In genomic region chr11:27404427-27404826, GRCh38 we compare ENCODE assay signal across 23 cellular contexts. TPM values are rescaled to one million over a fixed set of nuclear protein-coding genes. Genes with fewer than 3 reads are reported as not detected.
DNase-seq lines count a peak whose midpoint lies in the region; ATAC-seq and TF ChIP-seq lines count a peak whose summit lies in the region.
"Had no signal": no experiment of that assay in that cellular context is flagged by ENCODE, and none has a peak within 500 bp of the region (broad histone marks: within the 10 kb centered on the region; RNA-seq: fewer than 3 reads in every experiment).

No MANE protein-coding gene starts in this region.

- H3K27me3 ChIP-seq in right cardiac atrium (ENCODE audit: control insufficient read depth, insufficient read depth) (no peaks in the 10 kb centered on the region), hepatocyte (no peaks in the 10 kb centered on the region), uterus (no peaks in the 10 kb centered on the region)
- H3K27me3 ChIP-seq: BLaER1 treated with 17β-estradiol and CSF1 and Interleukin-3, amounts not matched to agents 10 nM and 100 nM; SJCRH30 had no signal

- TF ChIP-seq POLR2A in uterus (IDR thresholded peaks at IDR 0.05) = no peak

- H3K27me3 Mint-ChIP-seq in progenitor cell of endocrine pancreas = no peaks in the 10 kb centered on the region
- H3K27me3 Mint-ChIP-seq in type B pancreatic cell = no peaks in the 10 kb centered on the region
- H3K27me3 Mint-ChIP-seq: CD4-positive, alpha-beta T cell had no signal

- H3K4me1 ChIP-seq in right cardiac atrium (ENCODE audit: control insufficient read depth, insufficient read depth, low read length) (peaks cover 1% of the 10 kb centered on the region), hepatocyte (ENCODE audit: insufficient read depth) (peaks cover 19% of the 10 kb centered on the region), uterus (no peaks in the 10 kb centered on the region)
- H3K4me1 ChIP-seq: BLaER1 treated with 17β-estradiol and CSF1 and Interleukin-3, amounts not matched to agents 10 nM and 100 nM had no signal

- no peak for ATAC-seq in right cardiac atrium
- no peak for ATAC-seq in Right ventricle myocardium inferior
- ATAC-seq: GM12878, SK-N-SH treated with all-trans-retinoic acid at 6 μM for 48 hours had no signal

- peak overlapping the region; percentile 27 for H3K27ac Mint-ChIP-seq in progenitor cell of endocrine pancreas
- no peak overlapping the region for H3K27ac Mint-ChIP-seq in type B pancreatic cell
- H3K27ac Mint-ChIP-seq: CD4-positive, alpha-beta T cell had no signal

- H3K4me3 Mint-ChIP-seq in progenitor cell of endocrine pancreas (ENCODE audit: low read depth) = no peak overlapping the region
- no peak overlapping the region for H3K4me3 Mint-ChIP-seq in type B pancreatic cell
- H3K4me3 Mint-ChIP-seq: CD4-positive, alpha-beta T cell had no signal

- H3K9me3 ChIP-seq in right cardiac atrium (ENCODE audit: control insufficient read depth, low read length) = no peaks in the 10 kb centered on the region
- no peaks in the 10 kb centered on the region for H3K9me3 ChIP-seq in hepatocyte (ENCODE audit: low read depth)
- no peaks in the 10 kb centered on the region for H3K9me3 ChIP-seq in uterus
- H3K9me3 ChIP-seq: BLaER1 treated with 17β-estradiol and CSF1 and Interleukin-3, amounts not matched to agents 10 nM and 100 nM; SJCRH30 had no signal

- no peaks in the 10 kb centered on the region for H4K20me1 ChIP-seq in hepatocyte (ENCODE audit: insufficient read depth, poor library complexity, severe bottlenecking)
- H4K20me1 ChIP-seq: BLaER1 treated with 17β-estradiol and CSF1 and Interleukin-3, amounts not matched to agents 10 nM and 100 nM had no signal

- 86% methylated on average over 2 of the region's 2 CpGs for WGBS in right cardiac atrium
- 100% methylated on average over 2 of the region's 2 CpGs for WGBS in hepatocyte (ENCODE audit: low lambda C conversion rate, missing lambda C conversion rate)

- H3K4me2 ChIP-seq in hepatocyte = no peak overlapping the region
- H3K4me2 ChIP-seq: BLaER1 treated with 17β-estradiol and CSF1 and Interleukin-3, amounts not matched to agents 10 nM and 100 nM had no signal

- peak overlapping the region; percentile 48 for H3K27ac ChIP-seq in right cardiac atrium (ENCODE audit: low read length)
- peak overlapping the region; percentile 9 for H3K27ac ChIP-seq in hepatocyte
- no peak overlapping the region for H3K27ac ChIP-seq in uterus
- H3K27ac ChIP-seq: BLaER1 treated with 17β-estradiol and CSF1 and Interleukin-3, amounts not matched to agents 10 nM and 100 nM; HL-60; SJCRH30 had no signal

- H3K79me2 ChIP-seq in hepatocyte = peaks cover 82% of the 10 kb centered on the region

- H3K36me3 Mint-ChIP-seq in progenitor cell of endocrine pancreas (ENCODE audit: insufficient read depth) (peaks cover 15% of the 10 kb centered on the region), type B pancreatic cell (peaks cover 9% of the 10 kb centered on the region)

- TF ChIP-seq CTCF in hepatocyte (IDR thresholded peaks at IDR 0.05; ENCODE audit: poor library complexity) (no peak), progenitor cell of endocrine pancreas (IDR thresholded peaks at IDR 0.05; ENCODE audit: unreplicated experiment) (no peak), type B pancreatic cell (conservative IDR thresholded peaks at IDR 0.05) (no peak), uterus (IDR thresholded peaks at IDR 0.05) (no peak)

- H3K9me3 Mint-ChIP-seq in progenitor cell of endocrine pancreas (ENCODE audit: low read depth) (no peaks in the 10 kb centered on the region), type B pancreatic cell (no peaks in the 10 kb centered on the region)
- H3K9me3 Mint-ChIP-seq: CD4-positive, alpha-beta T cell had no signal

- intact Hi-C loops in right cardiac atrium (cut with DNase I) (no loop called here), Right ventricle myocardium inferior (cut with DNase I) (no loop called here), uterus (cut with DNase I; ENCODE audit: low total_unique reads) (no loop called here)

- H3K36me3 ChIP-seq in hepatocyte (replicated peaks; ENCODE audit: insufficient read depth, low read depth) = no peaks in the 10 kb centered on the region
- H3K36me3 ChIP-seq in uterus = no peaks in the 10 kb centered on the region
- H3K36me3 ChIP-seq: BLaER1 treated with 17β-estradiol and CSF1 and Interleukin-3, amounts not matched to agents 10 nM and 100 nM had no signal

- H3K9me2 ChIP-seq in hepatocyte (replicated peaks; ENCODE audit: insufficient read depth) = no peaks in the 10 kb centered on the region

- H2AFZ ChIP-seq in hepatocyte = no peak overlapping the region

- DNase-seq in right cardiac atrium (no peak), Right ventricle myocardium inferior (ENCODE audit: missing footprints) (no peak), hepatocyte (ENCODE audit: low spot score) (no peak), progenitor cell of endocrine pancreas (ENCODE audit: low spot score, unreplicated experiment) (no peak), type B pancreatic cell (ENCODE audit: extremely low spot score, unreplicated experiment) (no peak), uterus (no peak), DMS79 treated with DMSO at 0.1 percent for 48 hours (lab: John Stamatoyannopoulos, UW) (no peak)
- DNase-seq: CD4-positive, alpha-beta T cell; EL; GDM1; H7; MV-4-11; NCI-H1105; NCI-H146; NCI-H1930; NCI-H2107; NCI-H524; NCI-H748 treated with DMSO at 0.1 percent for 48 hours; SJCRH30 had no signal

- H3K4me3 ChIP-seq in right cardiac atrium (ENCODE audit: low read length) (no peak overlapping the region), hepatocyte (no peak overlapping the region), uterus (no peak overlapping the region)
- H3K4me3 ChIP-seq: BLaER1 treated with 17β-estradiol and CSF1 and Interleukin-3, amounts not matched to agents 10 nM and 100 nM; GM12878; SJCRH30 had no signal

- H3K4me1 Mint-ChIP-seq in progenitor cell of endocrine pancreas (ENCODE audit: low read depth) = peaks cover 31% of the 10 kb centered on the region
- peaks cover 10% of the 10 kb centered on the region for H3K4me1 Mint-ChIP-seq in type B pancreatic cell (ENCODE audit: unreplicated experiment)

RNA-seq across cellular contexts. Expression of gene CCDC34, which starts 41.4 kb away (rescaled TPM):
- total RNA-seq in right cardiac atrium (1 to 10 TPM; 3.3 to 4.4 (median 4.1) TPM), Right ventricle myocardium inferior (3.8 TPM), hepatocyte (6.8 and 7.5 TPM in 2 replicates), progenitor cell of endocrine pancreas (25.9 and 32.2 TPM in 2 replicates), type B pancreatic cell (ENCODE audit: low replicate concordance) (18.2 and 30.4 TPM in 2 replicates), uterus (1 to 10 TPM in 2 of 4 donors, under 1 TPM in 1, not detected in 1; 0.26 to 8.2 (median 2.7) TPM)
- polyA plus RNA-seq in right cardiac atrium (2.1 TPM), hepatocyte (4.6 and 6.0 TPM in 2 replicates)

Comparison
In these comparisons a context has a peak if more than half of its experiments do, and no peak if none do; other contexts are left out.
1. H3K27ac ChIP-seq: peak in right cardiac atrium (single experiment) and hepatocyte (single experiment); none in uterus (0 of 2).